ENCODE assay signal across 13 cellular contexts in genomic region chr16:24775455-24775854, GRCh38. TPM values are rescaled to one million over a fixed set of nuclear protein-coding genes. Genes with fewer than 3 reads are reported as not detected.
DNase-seq lines count a peak whose midpoint lies in the region; ATAC-seq and TF ChIP-seq lines count a peak whose summit lies in the region.
"Had no signal": no experiment of that assay in that cellular context is flagged by ENCODE, and none has a peak within 500 bp of the region (broad histone marks: within the 10 kb centered on the region; RNA-seq: fewer than 3 reads in every experiment).

No MANE protein-coding gene starts in this region.

- H3F3A ChIP-seq in GM23248 (ENCODE audit: insufficient read depth) = peaks cover 42% of the 10 kb centered on the region

- in situ Hi-C loops in GM23248 (cut with MboI) = no loop called here

- intact Hi-C loops in heart left ventricle (cut with DNase I) = loop anchor here in 3 of 10 donors (5.0 kb wide), 1 partner anchor 43 kb away; no protein-coding TSS in a partner anchor
- intact Hi-C loops in A673 (cut with micrococcal nuclease; ENCODE audit: unreplicated experiment) = no loop called here
- intact Hi-C loops in head of caudate nucleus (cut with DNase I) = no loop called here

- CTCF ChIA-PET in A673 (lab: Charles Lee) = no interaction called here

- peaks cover 41% of the 10 kb centered on the region for H3K36me3 ChIP-seq in GM23248 (ENCODE audit: low read depth)
- peaks cover 0 to 70% (median 56%) of the 10 kb centered on the region in 9 donors for H3K36me3 ChIP-seq in heart left ventricle
- peaks cover 50% of the 10 kb centered on the region for H3K36me3 ChIP-seq in A673 (ENCODE audit: insufficient read depth, low read length, poor library complexity, severe bottlenecking)

- H4K20me1 ChIP-seq in GM23248 (ENCODE audit: insufficient read depth) = peaks cover 3% of the 10 kb centered on the region; the same call in 1 of the 2 replicates

- H3K9ac ChIP-seq in GM23248 = no peak overlapping the region
- H3K9ac ChIP-seq: KMS-11 had no signal

- H3K4me3 ChIP-seq in GM23248 (no peak overlapping the region), heart left ventricle (no peak overlapping the region), skeletal muscle cell (ENCODE audit: low read depth, low read length) (no peak overlapping the region), A673 (ENCODE audit: low read depth, low read length, poor library complexity, severe bottlenecking) (no peak overlapping the region)

- H3K27ac ChIP-seq in GM23248 (peak overlapping the region; percentile 58; the same call in 1 of the 2 replicates), heart left ventricle (peak overlapping the region in 9 of 12 donors; percentile 1 to 75 (median 62)), A673 (ENCODE audit: low read depth, low read length, poor library complexity, severe bottlenecking) (no peak overlapping the region)
- H3K27ac ChIP-seq: KMS-11 had no signal

- POLR2A ChIA-PET in A673 (lab: Charles Lee; ENCODE audit: low non-redundant PET) = no interaction called here

- H3K4me2 ChIP-seq in GM23248 (ENCODE audit: unreplicated experiment) = no peak overlapping the region
- H3K4me2 ChIP-seq: KMS-11 had no signal

- DNase-seq in GM23248 (peak; percentile 48), amniotic epithelial cell (ENCODE audit: low read depth) (peak; percentile 58), heart left ventricle (no peak), skeletal muscle cell (ENCODE audit: low read depth) (peak; percentile 20), A673 (ENCODE audit: low spot score) (no peak), anterior cingulate cortex (lab: John Stamatoyannopoulos, UW) (no peak), head of caudate nucleus (no peak)
- DNase-seq: NCI-H187 treated with DMSO at 0.1 percent for 48 hours; NCI-H774; posterior cingulate gyrus; stimulated activated naive CD8-positive, alpha-beta T cell treated with anti-CD3 and anti-CD28 coated beads, Interleukin-15, amount 100 ng/mL, for 72 hours had no signal

- H3K4me1 ChIP-seq in GM23248 (ENCODE audit: insufficient read depth) (peaks cover 30% of the 10 kb centered on the region), heart left ventricle (peaks cover 0 to 62% (median 35%) of the 10 kb centered on the region in 12 donors), A673 (ENCODE audit: insufficient read depth, low read length, poor library complexity, severe bottlenecking) (peaks cover 8% of the 10 kb centered on the region)

- no TSS peak for BruUV-seq in A673 (replicated peaks; lab: Mats Ljungman, UMichigan)

- H2AFZ ChIP-seq in GM23248 = no peak overlapping the region

- no peaks in the 10 kb centered on the region for H3K9me3 ChIP-seq in GM23248 (ENCODE audit: low read depth)
- peaks cover 0 to 6% (median 0%) of the 10 kb centered on the region in 12 donors for H3K9me3 ChIP-seq in heart left ventricle
- H3K9me3 ChIP-seq in A673 (ENCODE audit: low read depth, low read length, poor library complexity, severe bottlenecking) = no peaks in the 10 kb centered on the region

- H3K9me2 ChIP-seq in GM23248 (ENCODE audit: insufficient read depth) = no peaks in the 10 kb centered on the region

- peak in 2 of 4 donors; percentile 20 to 36 for ATAC-seq in heart left ventricle
- ATAC-seq in GM21723 (IDR thresholded peaks at IDR 0.05; ENCODE audit: unreplicated experiment) = no peak
- ATAC-seq: stimulated activated naive CD8-positive, alpha-beta T cell treated with anti-CD3 and anti-CD28 coated beads, Interleukin-15, amount 100 ng/mL, for 72 hours had no signal

- H3K27me3 ChIP-seq in GM23248 (replicated peaks; ENCODE audit: insufficient read depth) = no peaks in the 10 kb centered on the region
- H3K27me3 ChIP-seq in heart left ventricle = no peaks in the 10 kb centered on the region
- H3K27me3 ChIP-seq in A673 (replicated peaks; ENCODE audit: insufficient read depth, low read depth, low read length, poor library complexity) = no peaks in the 10 kb centered on the region

- H3K79me2 ChIP-seq in GM23248 (ENCODE audit: insufficient read depth) = peaks cover 93% of the 10 kb centered on the region

- no peak for TF ChIP-seq POLR2A in heart left ventricle (IDR thresholded peaks at IDR 0.05)

- TF ChIP-seq CTCF in heart left ventricle (IDR thresholded peaks at IDR 0.05) = no peak
- no peak for TF ChIP-seq CTCF in A673 (conservative IDR thresholded peaks at IDR 0.05; ENCODE audit: low read depth, low read length)

RNA-seq across cellular contexts. Expression of gene TNRC6A, which starts 46.0 kb away (rescaled TPM):
- total RNA-seq in GM23248 (2014; rRNA removed; shearing (Covaris generic)) = 13.1 and 18.1 TPM in 2 replicates
- polyA plus RNA-seq in GM23248 (2016; fragmentation: Nextera tagmentation; extraction: Ambion mirVana) = 12.5 and 14.2 TPM in 2 replicates
- 10 to 100 TPM; 26.4 to 53.1 (median 37.6) TPM for total RNA-seq in heart left ventricle
- polyA plus RNA-seq in heart left ventricle = 10 to 100 TPM; 16.0 to 22.9 TPM
- total RNA-seq in A673 (2021) = 88.5 and 90.8 TPM in 2 replicates

Comparison
In these comparisons a context has a peak if more than half of its experiments do, and no peak if none do; other contexts are left out.
1. DNase-seq: peak in GM23248 (single experiment), amniotic epithelial cell (single experiment) and skeletal muscle cell (single experiment); none in heart left ventricle (0 of 5), A673 (single experiment), anterior cingulate cortex (0 of 58) and head of caudate nucleus (0 of 42).